In the genomic region with DNA sequence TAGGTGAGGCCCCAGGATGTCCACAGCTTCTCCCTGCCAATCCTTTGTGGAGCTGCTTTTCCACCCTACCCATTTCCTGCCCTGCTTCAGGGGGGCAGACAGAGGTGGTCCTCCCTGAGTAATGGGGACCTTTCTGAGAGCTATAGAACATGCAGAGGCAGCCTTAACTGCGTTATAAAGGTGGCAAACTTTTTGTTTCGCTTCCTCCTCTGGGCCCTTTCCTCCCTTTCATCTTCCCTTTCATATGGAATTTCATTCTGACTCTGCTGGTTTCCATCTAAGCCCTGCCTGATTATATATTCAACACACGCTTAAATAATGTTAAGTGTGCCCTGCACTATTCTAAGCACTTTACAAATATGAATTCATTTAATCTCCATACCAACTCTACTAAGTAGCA, we compare ENCODE assay signal across 1 cellular context.
TF ChIP-seq lines count a peak whose summit lies in the region.

No MANE protein-coding gene starts in this region.

TF ChIP-seq in GM12878, 131 proteins besides CTCF, POLR2A, EP300 and RAD21 (continued from another document):
- no peak for TF ChIP-seq E2F8 (IDR thresholded peaks at IDR 0.05; ENCODE audit: low read depth, partially characterized antibody)
- TF ChIP-seq E2F4 (IDR thresholded peaks at IDR 0.05; ENCODE audit: low read depth, low read length): no peak
- TF ChIP-seq SMARCA5 (IDR thresholded peaks at IDR 0.05): no peak
- TF ChIP-seq HDAC6 (IDR thresholded peaks at IDR 0.05; ENCODE audit: unreplicated experiment): no peak
- no peak for TF ChIP-seq POLR2AphosphoS2 (IDR thresholded peaks at IDR 0.05; ENCODE audit: low read depth, low read length)
- no peak for TF ChIP-seq SMAD1 (IDR thresholded peaks at IDR 0.05; ENCODE audit: low read depth, partially characterized antibody)
- TF ChIP-seq ELK1 (IDR thresholded peaks at IDR 0.05; ENCODE audit: low read depth, low read length): no peak
- no peak for TF ChIP-seq HDGF (IDR thresholded peaks at IDR 0.05)
- TF ChIP-seq ZSCAN29 (IDR thresholded peaks at IDR 0.05): no peak
- TF ChIP-seq ZBTB11 (CRISPR knock-in tag; IDR thresholded peaks at IDR 0.05): no peak
- TF ChIP-seq IKZF2 (IDR thresholded peaks at IDR 0.05): peak; percentile 67 to 75; a peak in 3 of 4 replicates
- TF ChIP-seq CBX3 (IDR thresholded peaks at IDR 0.05; ENCODE audit: borderline replicate concordance, low read depth): no peak
- TF ChIP-seq IKZF1 (conservative IDR thresholded peaks at IDR 0.05): peak; percentile 66
- TF ChIP-seq ZBTB4 (CRISPR knock-in tag; IDR thresholded peaks at IDR 0.05): no peak
- no peak for TF ChIP-seq IRF3 (IDR thresholded peaks at IDR 0.05)
- TF ChIP-seq PBX3 (IDR thresholded peaks at IDR 0.05; ENCODE audit: insufficient replicate concordance, low read depth, low read length): no peak
- TF ChIP-seq SIX5 (IDR thresholded peaks at IDR 0.05; ENCODE audit: low read depth, low read length, severe bottlenecking): no peak
